8 cellular contexts compared by ENCODE assay signal in the genomic region with DNA sequence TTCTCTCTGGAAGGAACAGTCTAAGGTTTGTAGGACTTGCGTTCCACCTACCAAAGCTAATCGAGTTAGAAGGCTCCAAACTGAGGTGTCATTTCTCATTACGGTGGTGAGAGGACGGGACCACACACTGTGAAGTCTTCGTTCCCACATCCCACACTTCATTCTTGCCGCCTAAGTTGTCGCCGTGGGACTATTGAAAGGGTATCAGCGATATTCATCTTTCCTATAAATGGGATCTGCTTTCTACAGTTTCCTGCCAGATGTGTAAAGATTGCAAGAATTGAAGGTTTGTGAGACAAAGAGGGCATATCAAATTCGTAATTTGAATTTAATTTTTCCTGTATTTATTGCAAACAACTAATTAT. TPM values are rescaled to one million over a fixed set of nuclear protein-coding genes. Genes with fewer than 3 reads are reported as not detected.
DNase-seq lines count a peak whose midpoint lies in the region; ATAC-seq, FAIRE-seq and TF ChIP-seq lines count a peak whose summit lies in the region.

No MANE protein-coding gene starts in this region.

- intact Hi-C loops in K562 (cut with micrococcal nuclease) (loop anchor here (2.0 kb wide), 1 partner anchor 48 kb away; the partner anchor contains the start of genes PRR11 and SKA2), uterus (cut with DNase I; ENCODE audit: low total_unique reads) (no loop called here)

- H3K4me3 ChIP-seq in K562, result peak overlapping the region; percentile 86
- peak overlapping the region; percentile 79 to 83 for H3K4me3 ChIP-seq in uterus

- peaks cover 36% of the 10 kb centered on the region for H3K79me2 ChIP-seq in K562 (ENCODE audit: control insufficient read depth, insufficient read depth, low read length)

- H3K27me3 ChIP-seq in K562 (ENCODE audit: control insufficient read depth in 2 of 2, insufficient read depth in 2 of 2, low read length in 2 of 2), result no peaks in the 10 kb centered on the region
- no peaks in the 10 kb centered on the region for H3K27me3 ChIP-seq in uterus

- H3K9me3 ChIP-seq in K562 (replicated peaks; ENCODE audit: control insufficient read depth, insufficient read depth, low read depth, low read length) (no peaks in the 10 kb centered on the region), uterus (no peaks in the 10 kb centered on the region)

- TSS peak; percentile 89 for BruUV-seq in K562 (replicated peaks; lab: Mats Ljungman, UMichigan)

- H3K9me1 ChIP-seq in K562 (ENCODE audit: control insufficient read depth, insufficient read depth, low read length), result no peaks in the 10 kb centered on the region

- no peak for TF ChIP-seq EP300 in K562 (IDR thresholded peaks at IDR 0.05; ENCODE audit: low read length)

- ATAC-seq in K562 (peak; percentile 18), memory B cell (ENCODE audit: low read depth) (no peak), GM19452 (IDR thresholded peaks at IDR 0.05; ENCODE audit: unreplicated experiment) (no peak)

- peak overlapping the region; percentile 94 for H2AFZ ChIP-seq in K562 (ENCODE audit: low read depth, low read length)

- peak overlapping the region; percentile 81 for H3K27ac ChIP-seq in K562 (ENCODE audit: extremely low read depth, low read depth, low read length)
- peak overlapping the region; percentile 82 for H3K27ac ChIP-seq in uterus

- FAIRE-seq in K562 (lab: Jason Lieb, UNC), result no peak

- H3K4me1 Mint-ChIP-seq in activated naive CD4-positive, alpha-beta T cell treated with anti-CD3 and anti-CD28 coated beads, Interleukin-2, amount 10 ng/mL, durations not matched to agents 7 days and 5 days, result peaks cover 57% of the 10 kb centered on the region
- H3K4me1 Mint-ChIP-seq in memory B cell, result peaks cover 13% of the 10 kb centered on the region

- no peaks in the 10 kb centered on the region for H4K20me1 ChIP-seq in K562 (replicated peaks; ENCODE audit: control insufficient read depth, insufficient read depth, low read length)

- H3K4me3 Mint-ChIP-seq in activated naive CD4-positive, alpha-beta T cell treated with anti-CD3 and anti-CD28 coated beads, Interleukin-2, amount 10 ng/mL, durations not matched to agents 7 days and 5 days, result peak overlapping the region; percentile 97
- peak overlapping the region; percentile 91 for H3K4me3 Mint-ChIP-seq in memory B cell

- H3K4me2 ChIP-seq in K562 (ENCODE audit: insufficient read depth, low read length), result peak overlapping the region; percentile 98

- TF ChIP-seq POLR2A in K562 (conservative IDR thresholded peaks at IDR 0.05) (no peak; the same call in 1 of the 2 replicates), uterus (IDR thresholded peaks at IDR 0.05) (no peak)

- DNase-seq in activated naive CD4-positive, alpha-beta T cell treated with anti-CD3 and anti-CD28 coated beads, Interleukin-2, amount 10 ng/mL, durations not matched to agents 7 days and 5 days, result no peak
- no peak for DNase-seq in activated naive CD4-positive, alpha-beta T cell treated with anti-CD3 and anti-CD28 coated beads, Interleukin-2, amount 50 U/mL, for 16 hours
- DNase-seq in K562 (ENCODE audit: extremely low read depth in 1 of 4, low spot score in 3 of 4) (no peak), memory B cell (ENCODE audit: low spot score in 2 of 2) (no peak), uterus (no peak), SIG-M5 (lab: John Stamatoyannopoulos, UW) (no peak)
- DNase-seq in central memory CD4-positive, alpha-beta T cell, result no peak

- TF ChIP-seq RAD21 in K562 (CRISPR knock-in tag; conservative IDR thresholded peaks at IDR 0.05 in 1 of 2, IDR thresholded peaks at IDR 0.05 in 1 of 2), result no peak

- no peaks in the 10 kb centered on the region for H3K9me3 Mint-ChIP-seq in activated naive CD4-positive, alpha-beta T cell treated with anti-CD3 and anti-CD28 coated beads, Interleukin-2, amount 10 ng/mL, durations not matched to agents 7 days and 5 days
- no peaks in the 10 kb centered on the region for H3K9me3 Mint-ChIP-seq in memory B cell

- in situ Hi-C loops in K562 (cut with MboI), result no loop called here

- H3K36me3 Mint-ChIP-seq in activated naive CD4-positive, alpha-beta T cell treated with anti-CD3 and anti-CD28 coated beads, Interleukin-2, amount 10 ng/mL, durations not matched to agents 7 days and 5 days, result peaks cover 28% of the 10 kb centered on the region
- H3K36me3 Mint-ChIP-seq in memory B cell, result peaks cover 6% of the 10 kb centered on the region

- WGBS in K562 (ENCODE audit: insufficient coverage, low coverage, missing lambda C conversion rate), result under 1% methylated on average over 10 of the region's 10 CpGs

- peak overlapping the region; percentile 78 to 95 for H3K9ac ChIP-seq in K562 (ENCODE audit: insufficient read depth in 1 of 2, low read depth in 2 of 2, low read length in 2 of 2)

- peak overlapping the region; percentile 94 for H3K27ac Mint-ChIP-seq in activated naive CD4-positive, alpha-beta T cell treated with anti-CD3 and anti-CD28 coated beads, Interleukin-2, amount 10 ng/mL, durations not matched to agents 7 days and 5 days
- H3K27ac Mint-ChIP-seq in memory B cell, result no peak overlapping the region

- POLR2A ChIA-PET in K562 (lab: Yijun Ruan, JAX), result interaction anchor here (0.7 to 2.4 kb wide), 9 partner anchors 8 to 476 kb away, joined by 4 to 18 read pairs (median 6); partner anchors contain the start of genes PRR11 and SKA2

- H3K4me1 ChIP-seq in K562 (replicated peaks in 1 of 2; ENCODE audit: control insufficient read depth in 2 of 2, insufficient read depth in 2 of 2, low read length in 2 of 2) (peaks cover 9 to 17% of the 10 kb centered on the region in 2 experiments; a peak in 4 of 5 replicates), uterus (no peaks in the 10 kb centered on the region)

- H3K36me3 ChIP-seq in K562 (ENCODE audit: control insufficient read depth, insufficient read depth, low read length) (peaks cover 35% of the 10 kb centered on the region), uterus (no peaks in the 10 kb centered on the region)

- CTCF ChIA-PET in activated naive CD4-positive, alpha-beta T cell treated with anti-CD3 and anti-CD28 coated beads, Interleukin-2, amount 10 ng/mL, durations not matched to agents 7 days and 5 days (lab: Charles Lee), result no interaction called here
- CTCF ChIA-PET in K562 (lab: Yijun Ruan, JAX; ENCODE audit: low intra/inter-chr PET ratio), result no interaction called here

- H3K27me3 Mint-ChIP-seq in activated naive CD4-positive, alpha-beta T cell treated with anti-CD3 and anti-CD28 coated beads, Interleukin-2, amount 10 ng/mL, durations not matched to agents 7 days and 5 days, result peaks cover 5% of the 10 kb centered on the region
- no peaks in the 10 kb centered on the region for H3K27me3 Mint-ChIP-seq in memory B cell

- TF ChIP-seq CTCF in K562 (IDR thresholded peaks at IDR 0.05 in 2 of 3, conservative IDR thresholded peaks at IDR 0.05 in 1 of 3; ENCODE audit: insufficient read depth in 2 of 3, low read depth in 1 of 3, low read length in 3 of 3) (no peak), uterus (IDR thresholded peaks at IDR 0.05) (no peak)

RNA-seq across cellular contexts. Expression of gene TRIM37, which starts 0.6 kb away (rescaled TPM):
- total RNA-seq in K562 (2011; cell fraction: chromatin; rRNA removed; ENCODE audit: low replicate concordance), result 83.1 and 102 TPM in 2 replicates
- total RNA-seq in K562 (2011; cell fraction: nucleolus; rRNA removed), result 31.0 and 48.2 TPM in 2 replicates
- total RNA-seq in K562 (2011; cell fraction: nucleoplasm; rRNA removed), result 47.7 and 71.5 TPM in 2 replicates
- total RNA-seq in K562 (2014; rRNA removed) (19.7 and 20.4 TPM in 2 replicates), K562 (2014; rRNA removed; fragmentation: Illumina TruSeq; extraction: Trizol) (30.3 and 31.3 TPM in 2 replicates), K562 (2015; rRNA removed; fragmentation: Illumina TruSeq; extraction: Trizol) (28.4 and 31.4 TPM in 2 replicates), K562 (2021) (22.3 and 25.0 TPM in 2 replicates), uterus (10 to 100 TPM in 3 of 4 donors, 1 to 10 TPM in 1; 5.0 to 38.9 (median 21.4) TPM)
- polyA plus RNA-seq in K562 (2011; rRNA removed) (28.0 and 30.3 TPM in 2 replicates), K562 (2014; fragmentation: Illumina TruSeq; extraction: Trizol) (18.4 and 23.8 TPM in 2 replicates), K562 (2014; fragmentation: Nextera tagmentation; extraction: Ambion mirVana) (1 to 10 TPM; 4.5 to 8.6 TPM), K562 (2014; rRNA removed) (15.7 and 18.2 TPM in 2 replicates)
- 7.3 and 11.6 TPM in 2 replicates for polyA plus RNA-seq in K562 (2011; cell fraction: cytosol; rRNA removed)
- polyA plus RNA-seq in K562 (2011; cell fraction: nucleus; rRNA removed), result 18.4 and 21.2 TPM in 2 replicates
- polyA plus RNA-seq in K562 (2012), result 14.2 and 21.0 TPM in 2 replicates
- polyA minus RNA-seq in K562 (2011; rRNA and poly(A)+ RNA removed), result 57.4 and 60.9 TPM in 2 replicates
- polyA minus RNA-seq in K562 (2011; cell fraction: cytosol; rRNA and poly(A)+ RNA removed), result 17.5 and 24.7 TPM in 2 replicates
- polyA minus RNA-seq in K562 (2011; cell fraction: nucleus; rRNA and poly(A)+ RNA removed), result 25.7 and 44.2 TPM in 2 replicates

RNA-seq across cellular contexts. Expression of gene SKA2, which starts 47.7 kb away (rescaled TPM):
- total RNA-seq in K562 (2011; cell fraction: chromatin; rRNA removed; ENCODE audit: low replicate concordance), result 12.0 and 35.9 TPM in 2 replicates
- total RNA-seq in K562 (2011; cell fraction: nucleolus; rRNA removed), result 13.8 and 18.0 TPM in 2 replicates
- total RNA-seq in K562 (2011; cell fraction: nucleoplasm; rRNA removed), result 27.6 and 40.7 TPM in 2 replicates
- total RNA-seq in K562 (2014; rRNA removed) (101 and 156 TPM in 2 replicates), K562 (2014; rRNA removed; fragmentation: Illumina TruSeq; extraction: Trizol) (133 and 167 TPM in 2 replicates), K562 (2015; rRNA removed; fragmentation: Illumina TruSeq; extraction: Trizol) (151 and 159 TPM in 2 replicates), K562 (2021) (74.5 and 78.4 TPM in 2 replicates), uterus (10 to 100 TPM; 20.6 to 99.8 (median 33.0) TPM)
- polyA plus RNA-seq in K562 (2011; rRNA removed) (39.2 and 58.1 TPM in 2 replicates), K562 (2014; fragmentation: Illumina TruSeq; extraction: Trizol) (140 and 183 TPM in 2 replicates), K562 (2014; fragmentation: Nextera tagmentation; extraction: Ambion mirVana) (10 to 100 TPM; 93.5 to 96.9 TPM), K562 (2014; rRNA removed) (140 and 158 TPM in 2 replicates)
- 9.4 and 22.2 TPM in 2 replicates for polyA plus RNA-seq in K562 (2011; cell fraction: cytosol; rRNA removed)
- polyA plus RNA-seq in K562 (2011; cell fraction: nucleus; rRNA removed), result 6.1 and 9.9 TPM in 2 replicates
- 70.4 and 189 TPM in 2 replicates for polyA plus RNA-seq in K562 (2012)
- polyA minus RNA-seq in K562 (2011; rRNA and poly(A)+ RNA removed), result 51.4 and 53.3 TPM in 2 replicates
- polyA minus RNA-seq in K562 (2011; cell fraction: cytosol; rRNA and poly(A)+ RNA removed), result 16.7 and 24.4 TPM in 2 replicates
- 13.9 and 18.7 TPM in 2 replicates for polyA minus RNA-seq in K562 (2011; cell fraction: nucleus; rRNA and poly(A)+ RNA removed)

RNA-seq across cellular contexts. Expression of gene PRR11, which starts 48.3 kb away (rescaled TPM):
- 18.4 and 33.2 TPM in 2 replicates for total RNA-seq in K562 (2011; cell fraction: chromatin; rRNA removed; ENCODE audit: low replicate concordance)
- 11.7 and 13.4 TPM in 2 replicates for total RNA-seq in K562 (2011; cell fraction: nucleolus; rRNA removed)
- total RNA-seq in K562 (2011; cell fraction: nucleoplasm; rRNA removed), result 17.7 and 21.2 TPM in 2 replicates
- total RNA-seq in K562 (2014; rRNA removed), result 13.3 and 15.4 TPM in 2 replicates
- 55.1 and 61.7 TPM in 2 replicates for total RNA-seq in K562 (2014; rRNA removed; fragmentation: Illumina TruSeq; extraction: Trizol)
- total RNA-seq in K562 (2015; rRNA removed; fragmentation: Illumina TruSeq; extraction: Trizol), result 45.0 and 50.3 TPM in 2 replicates
- 41.5 and 46.4 TPM in 2 replicates for total RNA-seq in K562 (2021)
- polyA plus RNA-seq in K562 (2011; rRNA removed), result 61.2 and 72.4 TPM in 2 replicates
- 30.0 and 47.7 TPM in 2 replicates for polyA plus RNA-seq in K562 (2011; cell fraction: cytosol; rRNA removed)
- 7.0 and 7.7 TPM in 2 replicates for polyA plus RNA-seq in K562 (2011; cell fraction: nucleus; rRNA removed)
- polyA plus RNA-seq in K562 (2012), result 38.8 and 66.0 TPM in 2 replicates
- 68.6 and 75.2 TPM in 2 replicates for polyA plus RNA-seq in K562 (2014; fragmentation: Illumina TruSeq; extraction: Trizol)
- 10 to 100 TPM; 28.8 to 34.7 TPM for polyA plus RNA-seq in K562 (2014; fragmentation: Nextera tagmentation; extraction: Ambion mirVana)
- 32.7 and 44.3 TPM in 2 replicates for polyA plus RNA-seq in K562 (2014; rRNA removed)
- 75.4 and 80.7 TPM in 2 replicates for polyA minus RNA-seq in K562 (2011; rRNA and poly(A)+ RNA removed)
- polyA minus RNA-seq in K562 (2011; cell fraction: cytosol; rRNA and poly(A)+ RNA removed), result 30.8 and 35.4 TPM in 2 replicates
- polyA minus RNA-seq in K562 (2011; cell fraction: nucleus; rRNA and poly(A)+ RNA removed), result 5.0 and 11.6 TPM in 2 replicates
- total RNA-seq in uterus, result 1 to 10 TPM in 2 of 4 donors, under 1 TPM in 1, not detected in 1; 0.26 to 5.5 (median 1.6) TPM
